20 cellular contexts compared by ENCODE assay signal in genomic region chr2:1893856-1894255, GRCh38.
"Had no signal": no experiment of that assay in that cellular context is flagged by ENCODE, and none has a peak within 500 bp of the region (broad histone marks: within the 10 kb centered on the region; RNA-seq: fewer than 3 reads in every experiment).

No MANE protein-coding gene starts in this region.

- ATAC-seq: left ventricle myocardium superior; mucosa of descending colon; naive thymus-derived CD4-positive, alpha-beta T cell; pancreas; right lobe of liver; stimulated activated effector memory CD8-positive, alpha-beta T cell treated with anti-CD3 and anti-CD28 coated beads, Interleukin-12 subunit alpha, Interleukin-12 subunit beta, amount 100 ng/mL, for 72 hours had no signal

- H2AFZ ChIP-seq: neural progenitor cell had no signal

- H3K27me3 ChIP-seq: neural progenitor cell, pancreas, right lobe of liver had no signal

- H3K27ac ChIP-seq: neural progenitor cell, pancreas, right lobe of liver, stomach, tibial artery had no signal

- FAIRE-seq: colon, frontal cortex, keratinocyte, pancreas had no signal

- H3K4me1 ChIP-seq: neural progenitor cell, pancreas, right lobe of liver, stomach, tibial artery had no signal

- DNase-seq: cerebellar nuclear complex; dorsolateral prefrontal cortex; effector CD4-positive, alpha-beta T cell; left ventricle myocardium superior; mucosa of descending colon; naive thymus-derived CD4-positive, alpha-beta T cell; occipital lobe; pancreas; right lobe of liver; stimulated activated CD4-positive, alpha-beta T cell treated with anti-CD3 and anti-CD28 coated beads, Interleukin-2, amount 100 ng/mL, for 24 hours; stimulated activated CD4-positive, alpha-beta T cell treated with anti-CD3 and anti-CD28 coated beads, Interleukin-4, amount 100 ng/mL, for 24 hours; stimulated activated naive CD4-positive, alpha-beta T cell treated with Interleukin-2 at 50 U/mL for 16 hours; stomach; tibial artery had no signal

- H3K4me2 ChIP-seq: neural progenitor cell had no signal

- H3K9ac ChIP-seq: neural progenitor cell had no signal

- H3K9me3 ChIP-seq: mucosa of descending colon, pancreas, right lobe of liver, stomach, tibial artery had no signal

- H3K4me3 ChIP-seq: dorsolateral prefrontal cortex, lung, mucosa of descending colon, neural progenitor cell, pancreas, right lobe of liver, stomach, tibial artery had no signal

- H3K36me3 ChIP-seq: neural progenitor cell, pancreas, right lobe of liver, stomach, tibial artery had no signal
